In genomic region chr16:47625115-47625567, GRCh38 we compare ENCODE assay signal across 24 cellular contexts.
"Had no signal": no experiment of that assay in that cellular context is flagged by ENCODE, and none has a peak within 500 bp of the region (broad histone marks: within the 10 kb centered on the region; RNA-seq: fewer than 3 reads in every experiment).

No MANE protein-coding gene starts in this region.

- H3K4me3 Mint-ChIP-seq: activated CD4-positive, alpha-beta memory T cell treated with anti-CD3 and anti-CD28 coated beads, Interleukin-2, amount 10 ng/mL, durations not matched to agents 7 days and 5 days; activated CD4-positive, alpha-beta T cell treated with anti-CD3 and anti-CD28 coated beads, Interleukin-2, amount 10 ng/mL, durations not matched to agents 7 days and 5 days; activated naive CD8-positive, alpha-beta T cell; activated T-cell treated with anti-CD3 and anti-CD28 coated beads, Interleukin-2, amount 50 U/mL, for 4 hours; activated T-helper 17 cell treated with anti-CD3 and anti-CD28 coated beads, Interleukin-2, amount 50 U/mL, for 72 hours; dendritic cell treated with granulocyte-macrophage colony-stimulating factor and Interleukin-4, amounts not matched to agents 40 ng/mL and 50 ng/mL, for 4 days; endodermal cell; WTC11 had no signal

- H3K27me3 Mint-ChIP-seq: activated CD4-positive, alpha-beta memory T cell treated with anti-CD3 and anti-CD28 coated beads, Interleukin-2, amount 10 ng/mL, durations not matched to agents 7 days and 5 days; activated CD4-positive, alpha-beta T cell treated with anti-CD3 and anti-CD28 coated beads, Interleukin-2, amount 10 ng/mL, durations not matched to agents 7 days and 5 days; activated naive CD8-positive, alpha-beta T cell; activated T-helper 17 cell treated with anti-CD3 and anti-CD28 coated beads, Interleukin-2, amount 50 U/mL, for 72 hours; dendritic cell treated with granulocyte-macrophage colony-stimulating factor and Interleukin-4, amounts not matched to agents 40 ng/mL and 50 ng/mL, for 4 days had no signal

- DNase-seq: activated CD4-positive, alpha-beta memory T cell treated with anti-CD3 and anti-CD28 coated beads, Interleukin-2, amount 10 ng/mL, durations not matched to agents 7 days and 5 days; activated CD4-positive, alpha-beta T cell treated with anti-CD3 and anti-CD28 coated beads for 1 hour; activated CD4-positive, alpha-beta T cell treated with anti-CD3 and anti-CD28 coated beads for 4 hours; activated CD4-positive, alpha-beta T cell treated with anti-CD3 and anti-CD28 coated beads, Interleukin-2, amount 10 ng/mL, durations not matched to agents 7 days and 5 days; activated CD4-positive, alpha-beta T cell treated with anti-CD3 and anti-CD28 coated beads, Interleukin-2, amount 50 U/mL, for 4 hours; activated effector memory CD4-positive, alpha-beta T cell treated with Interleukin-2 at 50 U/mL for 16 hours; activated gamma-delta T cell treated with Interleukin-2 at 50 U/mL for 16 hours; activated naive CD4-positive, alpha-beta T cell treated with anti-CD3 and anti-CD28 coated beads, Interleukin-2, amount 50 U/mL, for 16 hours; activated naive CD4-positive, alpha-beta T cell treated with Interleukin-2 at 50 U/mL for 16 hours; activated T-cell treated with anti-CD3 and anti-CD28 coated beads, Interleukin-2, amount 50 U/mL, for 4 hours; amniotic stem cell; anterior cingulate cortex; brain microvascular endothelial cell; dorsolateral prefrontal cortex; effector memory CD4-positive, alpha-beta T cell; endodermal cell; foreskin keratinocyte; gastrocnemius medialis; heart right ventricle; T-helper 2 cell had no signal

- H3K9me3 Mint-ChIP-seq: activated T-cell treated with anti-CD3 and anti-CD28 coated beads, Interleukin-2, amount 50 U/mL, for 4 hours; activated T-helper 17 cell treated with anti-CD3 and anti-CD28 coated beads, Interleukin-2, amount 50 U/mL, for 72 hours; dendritic cell treated with granulocyte-macrophage colony-stimulating factor and Interleukin-4, amounts not matched to agents 40 ng/mL and 50 ng/mL, for 4 days; WTC11 had no signal

- H3K27ac Mint-ChIP-seq: activated CD4-positive, alpha-beta memory T cell treated with anti-CD3 and anti-CD28 coated beads, Interleukin-2, amount 10 ng/mL, durations not matched to agents 7 days and 5 days; activated CD4-positive, alpha-beta T cell treated with anti-CD3 and anti-CD28 coated beads, Interleukin-2, amount 10 ng/mL, durations not matched to agents 7 days and 5 days; activated naive CD8-positive, alpha-beta T cell; activated T-helper 17 cell treated with anti-CD3 and anti-CD28 coated beads, Interleukin-2, amount 50 U/mL, for 72 hours; dendritic cell treated with granulocyte-macrophage colony-stimulating factor and Interleukin-4, amounts not matched to agents 40 ng/mL and 50 ng/mL, for 4 days; endodermal cell; WTC11 had no signal

- H3K4me1 Mint-ChIP-seq: activated CD4-positive, alpha-beta T cell treated with anti-CD3 and anti-CD28 coated beads, Interleukin-2, amount 10 ng/mL, durations not matched to agents 7 days and 5 days; activated T-helper 17 cell treated with anti-CD3 and anti-CD28 coated beads, Interleukin-2, amount 50 U/mL, for 72 hours had no signal

- ATAC-seq: activated T-cell treated with anti-CD3 and anti-CD28 coated beads, Interleukin-2, amount 50 U/mL, for 4 hours; activated T-helper 17 cell treated with anti-CD3 and anti-CD28 coated beads, Interleukin-2, amount 50 U/mL, for 72 hours; foreskin keratinocyte; gastrocnemius medialis; heart right ventricle; WTC11 had no signal
